9 cellular contexts compared by ENCODE assay signal in genomic region chr11:47187723-47188122, GRCh38. TPM values are rescaled to one million over a fixed set of nuclear protein-coding genes. Genes with fewer than 3 reads are reported as not detected.
DNase-seq lines count a peak whose midpoint lies in the region; ATAC-seq and TF ChIP-seq lines count a peak whose summit lies in the region.
"Had no signal": no experiment of that assay in that cellular context is flagged by ENCODE, and none has a peak within 500 bp of the region (broad histone marks: within the 10 kb centered on the region; RNA-seq: fewer than 3 reads in every experiment).

No MANE protein-coding gene starts in this region.

- peak overlapping the region; percentile 80 to 100 (median 97) for H3K4me2 ChIP-seq in BLaER1 treated with 17β-estradiol and CSF1 and Interleukin-3, amounts not matched to agents 10 nM and 100 nM
- H3K4me2 ChIP-seq in OCI-LY7 (ENCODE audit: low read length), result peak overlapping the region; percentile 68; the same call in 1 of the 2 replicates
- H3K4me2 ChIP-seq in neuronal stem cell (ENCODE audit: insufficient read depth, low read length, poor library complexity, severe bottlenecking), result peak overlapping the region; percentile 87

- no peak overlapping the region for H2BK5ac ChIP-seq in neuronal stem cell (ENCODE audit: low read length)

- H2AFZ ChIP-seq in OCI-LY7 (ENCODE audit: low read length) (no peak overlapping the region), neuronal stem cell (ENCODE audit: low read length) (peak overlapping the region; percentile 97)

- no peak overlapping the region for H4K8ac ChIP-seq in neuronal stem cell (ENCODE audit: low read depth, low read length)

- H3K4me3 Mint-ChIP-seq in endodermal cell, result peak overlapping the region; percentile 75

- H3K9me3 ChIP-seq in BLaER1 treated with 17β-estradiol and CSF1 and Interleukin-3, amounts not matched to agents 10 nM and 100 nM (replicated peaks in 1 of 11), result no peaks in the 10 kb centered on the region
- H3K9me3 ChIP-seq in OCI-LY7 (ENCODE audit: low read length) (no peaks in the 10 kb centered on the region), endodermal cell (ENCODE audit: control insufficient read depth, low read length) (no peaks in the 10 kb centered on the region), neuronal stem cell (replicated peaks in 1 of 2; ENCODE audit: control insufficient read depth in 2 of 2, insufficient read depth in 1 of 2, low read depth in 1 of 2, low read length in 2 of 2) (no peaks in the 10 kb centered on the region)

- peaks cover 2% of the 10 kb centered on the region for H3K36me3 Mint-ChIP-seq in endodermal cell (ENCODE audit: low read depth)

- TF ChIP-seq POLR2A in lower leg skin (IDR thresholded peaks at IDR 0.05), result no peak

- BruUV-seq in OCI-LY7 (replicated peaks; lab: Mats Ljungman, UMichigan), result no TSS peak

- ATAC-seq in GM18520 (IDR thresholded peaks at IDR 0.05; ENCODE audit: unreplicated experiment) (no peak), GM21737 (IDR thresholded peaks at IDR 0.05; ENCODE audit: unreplicated experiment) (no peak)

- peaks cover 0 to 7% (median 0%) of the 10 kb centered on the region in 11 experiments; a peak in 3 of 22 replicates for H3K27me3 ChIP-seq in BLaER1 treated with 17β-estradiol and CSF1 and Interleukin-3, amounts not matched to agents 10 nM and 100 nM
- H3K27me3 ChIP-seq in endodermal cell (ENCODE audit: control insufficient read depth, insufficient read depth, low read length, poor library complexity, severe bottlenecking) (peaks cover 23% of the 10 kb centered on the region), neuronal stem cell (ENCODE audit: control insufficient read depth in 3 of 3, insufficient read depth in 3 of 3, low read depth in 1 of 3, low read length in 3 of 3) (peaks cover 5 to 44% (median 39%) of the 10 kb centered on the region in 3 experiments)

- TF ChIP-seq CTCF in OCI-LY7 (conservative IDR thresholded peaks at IDR 0.05; ENCODE audit: low read length), result no peak
- TF ChIP-seq CTCF in endodermal cell (conservative IDR thresholded peaks at IDR 0.05), result no peak
- TF ChIP-seq CTCF in lower leg skin (IDR thresholded peaks at IDR 0.05), result no peak

- peaks cover 33 to 58% (median 53%) of the 10 kb centered on the region in 10 experiments for H3K4me1 ChIP-seq in BLaER1 treated with 17β-estradiol and CSF1 and Interleukin-3, amounts not matched to agents 10 nM and 100 nM
- H3K4me1 ChIP-seq in OCI-LY7 (ENCODE audit: insufficient read depth, low read length, poor library complexity, severe bottlenecking), result peaks cover 9% of the 10 kb centered on the region
- no peaks in the 10 kb centered on the region for H3K4me1 ChIP-seq in endodermal cell (ENCODE audit: control insufficient read depth, insufficient read depth, low read length)
- peaks cover 9 to 14% of the 10 kb centered on the region in 2 donors for H3K4me1 ChIP-seq in neuronal stem cell (ENCODE audit: control insufficient read depth in 2 of 2, insufficient read depth in 1 of 2, low read depth in 1 of 2, low read length in 2 of 2)

- no peaks in the 10 kb centered on the region for H3K79me1 ChIP-seq in neuronal stem cell (ENCODE audit: low read depth, low read length)

- POLR2A ChIA-PET in OCI-LY7 (lab: Charles Lee), result interaction anchor here (0.6 kb wide), 1 partner anchor 516 kb away, joined by 6 read pairs; no protein-coding TSS in a partner anchor

- no peak overlapping the region for H2BK120ac ChIP-seq in neuronal stem cell (ENCODE audit: low read depth, low read length)

- H3K23ac ChIP-seq in neuronal stem cell (ENCODE audit: low read depth, low read length, poor library complexity), result no peak overlapping the region

- H3K79me2 ChIP-seq in OCI-LY7 (ENCODE audit: insufficient read depth, low read depth, low read length), result no peaks in the 10 kb centered on the region

- no peaks in the 10 kb centered on the region for H3K9me3 Mint-ChIP-seq in endodermal cell

- intact Hi-C loops in OCI-LY7 (cut with micrococcal nuclease; ENCODE audit: unreplicated experiment), result no loop called here
- intact Hi-C loops in lower leg skin (cut with DNase I; ENCODE audit: low total_unique reads), result loop anchor here (10.0 kb wide), 1 partner anchor 167 kb away; the partner anchor contains the start of gene MYBPC3

- peak overlapping the region; percentile 64 to 83 (median 76) for H3K4me3 ChIP-seq in BLaER1 treated with 17β-estradiol and CSF1 and Interleukin-3, amounts not matched to agents 10 nM and 100 nM
- no peak overlapping the region for H3K4me3 ChIP-seq in OCI-LY7 (ENCODE audit: low read depth, low read length, poor library complexity, severe bottlenecking)
- peak overlapping the region; percentile 82 for H3K4me3 ChIP-seq in endodermal cell (ENCODE audit: low read length)
- no peak overlapping the region for H3K4me3 ChIP-seq in neuronal stem cell (ENCODE audit: low read length in 2 of 2)
- H3K4me3 ChIP-seq in lower leg skin (ENCODE audit: low read depth, poor library complexity, severe bottlenecking), result no peak overlapping the region

- H2BK15ac ChIP-seq in neuronal stem cell (ENCODE audit: low read length), result no peak overlapping the region

- H3K14ac ChIP-seq in neuronal stem cell (ENCODE audit: low read length), result no peak overlapping the region

- H3K9me2 ChIP-seq in OCI-LY7 (ENCODE audit: insufficient read depth, low read length), result no peaks in the 10 kb centered on the region

- no peak overlapping the region for H3K18ac ChIP-seq in neuronal stem cell (ENCODE audit: low read length)

- DNase-seq in OCI-LY7 (ENCODE audit: low spot score) (no peak), endodermal cell (no peak), neuronal stem cell (ENCODE audit: low spot score) (no peak), NCI-H2171 (lab: John Stamatoyannopoulos, UW) (no peak), lower leg skin (ENCODE audit: low spot score in 2 of 2) (no peak)
- DNase-seq: NCI-H446 had no signal

- CTCF ChIA-PET in OCI-LY7 (lab: Charles Lee; ENCODE audit: unreplicated experiment), result no interaction called here

- no peak overlapping the region for H3K4ac ChIP-seq in neuronal stem cell (ENCODE audit: low read length)

- peaks cover 0 to 6% (median 0%) of the 10 kb centered on the region in 11 experiments; a peak in 2 of 22 replicates for H3K36me3 ChIP-seq in BLaER1 treated with 17β-estradiol and CSF1 and Interleukin-3, amounts not matched to agents 10 nM and 100 nM
- H3K36me3 ChIP-seq in OCI-LY7 (ENCODE audit: insufficient read depth, low read length) (no peaks in the 10 kb centered on the region), endodermal cell (ENCODE audit: control insufficient read depth, insufficient read depth, low read length) (no peaks in the 10 kb centered on the region), neuronal stem cell (replicated peaks in 1 of 2; ENCODE audit: control insufficient read depth in 2 of 2, insufficient read depth in 2 of 2, low read length in 2 of 2) (no peaks in the 10 kb centered on the region)

- H3K27ac ChIP-seq in BLaER1 treated with 17β-estradiol and CSF1 and Interleukin-3, amounts not matched to agents 10 nM and 100 nM, result peak overlapping the region in 7 of 11 experiments; percentile 44 to 84 (median 82); a peak in 8 of 22 replicates
- H3K27ac ChIP-seq in OCI-LY7 (ENCODE audit: low read depth, low read length, poor library complexity, severe bottlenecking), result no peak overlapping the region
- no peak overlapping the region for H3K27ac ChIP-seq in endodermal cell (ENCODE audit: low read depth, low read length)
- H3K27ac ChIP-seq in neuronal stem cell (replicated peaks; ENCODE audit: low read length), result no peak overlapping the region

- WGBS in endodermal cell (ENCODE audit: insufficient coverage in 1 of 2, insufficient read length in 1 of 2), 2 experiments, result 57 to 58% methylated on average over 3 to 5 of the region's 5 CpGs
- no CpG with 5 or more reads among the region's 5 CpGs for WGBS in neuronal stem cell (ENCODE audit: extremely low coverage in 2 of 2, insufficient read length in 2 of 2, insufficient replicate concordance in 1 of 2), 2 donors
- WGBS in lower leg skin, 2 donors, result 44 to 53% methylated on average over 5 of the region's 5 CpGs

- peak overlapping the region; percentile 44 for H3K27ac Mint-ChIP-seq in endodermal cell

- peaks cover 12% of the 10 kb centered on the region for H3K4me1 Mint-ChIP-seq in endodermal cell

- H2BK12ac ChIP-seq in neuronal stem cell (ENCODE audit: low read length), result no peak overlapping the region

- no peak overlapping the region for H2AK5ac ChIP-seq in neuronal stem cell (ENCODE audit: low read depth, low read length)

- peaks cover 31% of the 10 kb centered on the region for H3K27me3 Mint-ChIP-seq in endodermal cell (ENCODE audit: insufficient read depth)

- peaks cover 0 to 22% (median 0%) of the 10 kb centered on the region in 11 experiments; a peak in 7 of 22 replicates for H4K20me1 ChIP-seq in BLaER1 treated with 17β-estradiol and CSF1 and Interleukin-3, amounts not matched to agents 10 nM and 100 nM
- H4K20me1 ChIP-seq in OCI-LY7 (ENCODE audit: insufficient read depth, low read length), result no peaks in the 10 kb centered on the region

- peak overlapping the region in 10 of 11 experiments; percentile 74 to 91 (median 85); a peak in 19 of 22 replicates for H3K9ac ChIP-seq in BLaER1 treated with 17β-estradiol and CSF1 and Interleukin-3, amounts not matched to agents 10 nM and 100 nM
- H3K9ac ChIP-seq in endodermal cell (ENCODE audit: extremely low read depth, low read length, poor library complexity, severe bottlenecking), result peak overlapping the region; percentile 41
- no peak overlapping the region for H3K9ac ChIP-seq in neuronal stem cell (ENCODE audit: low read depth, low read length, poor library complexity)

- no peak overlapping the region for H4K91ac ChIP-seq in neuronal stem cell (ENCODE audit: low read depth, low read length, poor library complexity)

RNA-seq across cellular contexts. Expression of gene PACSIN3, which starts 1.5 kb away (rescaled TPM):
- not detected in 2 replicates for total RNA-seq in OCI-LY7 (2014; rRNA removed; shearing (Covaris generic))
- total RNA-seq in OCI-LY7 (2022) (not detected in 2 replicates), endodermal cell (10 to 100 TPM; 48.0 to 66.6 TPM), lower leg skin (10 to 100 TPM; 47.7 to 73.5 (median 58.4) TPM)
- polyA plus RNA-seq in endodermal cell (2013, experiment 1 of 2), result 22.9 TPM
- 18.0 TPM for polyA plus RNA-seq in endodermal cell (2013, experiment 2 of 2)
- polyA plus RNA-seq in neuronal stem cell (2013, experiment 1 of 2), result 5.1 TPM
- 5.5 TPM for polyA plus RNA-seq in neuronal stem cell (2013, experiment 2 of 2)

RNA-seq across cellular contexts. Expression of gene ARFGAP2, which starts 11.0 kb away (rescaled TPM):
- total RNA-seq in OCI-LY7 (2014; rRNA removed; shearing (Covaris generic)), result 116 and 136 TPM in 2 replicates
- total RNA-seq in OCI-LY7 (2022) (126 and 135 TPM in 2 replicates), endodermal cell (10 to 100 TPM; 84.6 to 86.0 TPM), lower leg skin (100 to 1,000 TPM; 105 to 239 (median 157) TPM)
- polyA plus RNA-seq in endodermal cell (2013, experiment 1 of 2), result 55.0 TPM
- polyA plus RNA-seq in endodermal cell (2013, experiment 2 of 2), result 48.1 TPM
- 43.5 TPM for polyA plus RNA-seq in neuronal stem cell (2013, experiment 1 of 2)
- 44.2 TPM for polyA plus RNA-seq in neuronal stem cell (2013, experiment 2 of 2)

RNA-seq across cellular contexts. Expression of gene DDB2, which starts 27.1 kb away (rescaled TPM):
- 15.6 and 19.9 TPM in 2 replicates for total RNA-seq in OCI-LY7 (2014; rRNA removed; shearing (Covaris generic))
- total RNA-seq in OCI-LY7 (2022) (36.0 and 39.4 TPM in 2 replicates), endodermal cell (10 to 100 TPM; 20.9 to 31.2 TPM), lower leg skin (10 to 100 TPM; 53.2 to 85.7 (median 66.0) TPM)
- polyA plus RNA-seq in endodermal cell (2013, experiment 1 of 2), result 72.6 TPM
- polyA plus RNA-seq in endodermal cell (2013, experiment 2 of 2), result 69.3 TPM
- 96.5 TPM for polyA plus RNA-seq in neuronal stem cell (2013, experiment 1 of 2)
- 91.1 TPM for polyA plus RNA-seq in neuronal stem cell (2013, experiment 2 of 2)

Comparison
In these comparisons a context has a peak if more than half of its experiments do, and no peak if none do; other contexts are left out.
1. H3K27ac ChIP-seq: peak in BLaER1 treated with 17β-estradiol and CSF1 and Interleukin-3, amounts not matched to agents 10 nM and 100 nM (7 of 11); none in OCI-LY7 (single experiment), endodermal cell (single experiment) and neuronal stem cell (single experiment).
2. H3K4me3 ChIP-seq: peak in BLaER1 treated with 17β-estradiol and CSF1 and Interleukin-3, amounts not matched to agents 10 nM and 100 nM (10 of 10) and endodermal cell (single experiment); none in OCI-LY7 (single experiment), neuronal stem cell (0 of 2) and lower leg skin (single experiment).
3. RNA of gene PACSIN3, which starts 1.5 kb away (total RNA-seq): 47.7 to 73.5 TPM in lower leg skin and 48.0 to 66.6 TPM in endodermal cell; not detected in OCI-LY7; every median in the first group is over 10 times any median in the second.
4. Peak in every context shown above with its lines, with median percentiles within 50 percentile points of each other: H3K4me2 ChIP-seq.